ENCODE assay signal across 26 cellular contexts in genomic region chr11:130391692-130392091, GRCh38. TPM values are rescaled to one million over a fixed set of nuclear protein-coding genes. Genes with fewer than 3 reads are reported as not detected.
"Had no signal": no experiment of that assay in that cellular context is flagged by ENCODE, and none has a peak within 500 bp of the region (broad histone marks: within the 10 kb centered on the region; RNA-seq: fewer than 3 reads in every experiment).

No MANE protein-coding gene starts in this region.

- H3K4me1 ChIP-seq: adrenal gland, foreskin keratinocyte, testis had no signal

- H3K4me3 ChIP-seq: adrenal gland, ascending aorta, dorsolateral prefrontal cortex, left lung, lung, smooth muscle cell, testis, vagina had no signal

- H3K36me3 ChIP-seq: adrenal gland, ascending aorta, left lung, vagina had no signal

- H3K27me3 ChIP-seq: adrenal gland, ascending aorta, dorsolateral prefrontal cortex, left lung, testis, vagina had no signal

- DNase-seq: activated B cell treated with CpG ODN at 0.5 μM for 24 hours; activated CD4-positive, alpha-beta T cell treated with anti-CD3 and anti-CD28 coated beads for 36 hours; activated CD4-positive, alpha-beta T cell treated with anti-CD3 and anti-CD28 coated beads, Interleukin-2, amount 50 U/mL, for 4 hours; activated CD8-positive, alpha-beta memory T cell treated with anti-CD3 and anti-CD28 coated beads for 24 hours; activated CD8-positive, alpha-beta memory T cell treated with anti-CD3 and anti-CD28 coated beads, Interleukin-2, amount 50 U/mL, for 4 hours; activated T-cell treated with anti-CD3 and anti-CD28 coated beads, Interleukin-2, amount 50 U/mL, for 24 hours; adrenal gland; central memory CD4-positive, alpha-beta T cell; dorsolateral prefrontal cortex; effector memory CD8-positive, alpha-beta T cell; foreskin keratinocyte; kidney glomerular epithelial cell; left lung; nephron progenitor cell; occipital lobe; stimulated activated CD4-positive, alpha-beta T cell treated with anti-CD3 and anti-CD28 coated beads, Interleukin-15, amount 100 ng/mL, for 24 hours; T1000; testis had no signal

- H3K9me3 ChIP-seq: adrenal gland, ascending aorta, left lung, testis, vagina had no signal

- FAIRE-seq: colon, endothelial cell of umbilical vein had no signal

- H3K27ac ChIP-seq: adrenal gland, dorsolateral prefrontal cortex, foreskin keratinocyte, left lung, testis, vagina had no signal

RNA-seq across cellular contexts. Expression of gene ADAMTS8, which starts 36.7 kb away (rescaled TPM):
- total RNA-seq: activated B cell treated with CpG ODN at 0.5 μM for 24 hours; activated CD4-positive, alpha-beta T cell treated with anti-CD3 and anti-CD28 coated beads for 36 hours; activated T-helper 17 cell treated with anti-CD3 and anti-CD28 coated beads, Interleukin-2, amount 50 U/mL, for 72 hours; endothelial cell of umbilical vein; foreskin keratinocyte; renal cortical epithelial cell; smooth muscle cell had no signal
- polyA plus RNA-seq: endothelial cell of umbilical vein, foreskin keratinocyte, smooth muscle cell had no signal

RNA-seq across cellular contexts. Expression of gene ADAMTS15, which starts 56.8 kb away (rescaled TPM):
- total RNA-seq: activated B cell treated with CpG ODN at 0.5 μM for 24 hours; activated CD4-positive, alpha-beta T cell treated with anti-CD3 and anti-CD28 coated beads for 36 hours; activated T-helper 17 cell treated with anti-CD3 and anti-CD28 coated beads, Interleukin-2, amount 50 U/mL, for 72 hours; endothelial cell of umbilical vein had no signal
